Comparison of ENCODE assay signal across 8 cellular contexts in the genomic region with DNA sequence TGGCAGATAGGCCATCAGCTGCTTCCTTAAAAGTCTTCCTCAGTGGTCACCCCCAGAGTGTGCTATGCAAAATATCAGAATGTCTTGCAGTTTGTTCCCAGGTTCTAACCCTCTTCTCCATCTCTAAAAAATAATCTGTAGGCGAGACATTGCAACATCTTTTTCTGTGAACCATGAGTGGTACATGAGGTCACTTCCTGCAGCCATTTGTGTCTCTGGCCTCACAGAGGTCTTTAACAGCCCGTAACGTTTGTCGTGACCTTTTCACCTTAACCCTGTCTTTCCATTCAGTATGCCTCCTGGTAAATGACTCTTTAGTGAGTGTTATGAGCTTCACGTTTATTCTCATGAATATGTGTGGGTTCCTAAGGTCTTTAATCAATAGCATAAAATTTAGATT.
A peak's percentile ranks its signal among the peaks of the same experiment; 100 is the strongest.
DNase-seq lines count a peak whose midpoint lies in the region; ATAC-seq and TF ChIP-seq lines count a peak whose summit lies in the region.

No MANE protein-coding gene starts in this region.

- no peaks in the 10 kb centered on the region for H3K9me3 Mint-ChIP-seq in CD8-positive, alpha-beta T cell

- CTCF ChIA-PET in CD8-positive, alpha-beta T cell (lab: Charles Lee): no interaction called here

- TF ChIP-seq EP300 in ovary (IDR thresholded peaks at IDR 0.05): no peak

- H3K4me3 Mint-ChIP-seq in CD8-positive, alpha-beta T cell: no peak overlapping the region

- TF ChIP-seq POLR2A in ovary (IDR thresholded peaks at IDR 0.05): no peak

- H3K4me1 ChIP-seq in CD8-positive, alpha-beta T cell (ENCODE audit: insufficient read depth, low read length): peaks cover 22% of the 10 kb centered on the region
- H3K4me1 ChIP-seq in right cardiac atrium (ENCODE audit: control insufficient read depth, insufficient read depth, low read length) (peaks cover 11% of the 10 kb centered on the region), stomach smooth muscle (ENCODE audit: control insufficient read depth, insufficient read depth, low read length) (peaks cover 18% of the 10 kb centered on the region), ovary (ENCODE audit: insufficient read depth) (peaks cover 4% of the 10 kb centered on the region)

- no peaks in the 10 kb centered on the region for H3K27me3 ChIP-seq in CD8-positive, alpha-beta T cell (ENCODE audit: insufficient read depth, low read length)
- H3K27me3 ChIP-seq in right cardiac atrium (ENCODE audit: control insufficient read depth, insufficient read depth) (no peaks in the 10 kb centered on the region), stomach smooth muscle (ENCODE audit: control insufficient read depth in 1 of 2, insufficient read depth in 2 of 2, low read length in 2 of 2) (no peaks in the 10 kb centered on the region), ovary (no peaks in the 10 kb centered on the region), dorsolateral prefrontal cortex (no peaks in the 10 kb centered on the region)

- ATAC-seq in CD8-positive, alpha-beta T cell: no peak
- ATAC-seq in right cardiac atrium: peak; percentile 80 to 92

- H3K36me3 ChIP-seq in CD8-positive, alpha-beta T cell (ENCODE audit: insufficient read depth, low read length): peaks cover 4% of the 10 kb centered on the region
- H3K36me3 ChIP-seq in stomach smooth muscle (ENCODE audit: control insufficient read depth in 2 of 2, insufficient read depth in 2 of 2, low read length in 2 of 2) (peaks cover 10 to 18% of the 10 kb centered on the region in 2 donors), ovary (peaks cover 3% of the 10 kb centered on the region)

- no peaks in the 10 kb centered on the region for H3K27me3 Mint-ChIP-seq in CD8-positive, alpha-beta T cell (ENCODE audit: low read depth)

- POLR2A ChIA-PET in CD8-positive, alpha-beta T cell (lab: Charles Lee): no interaction called here

- no peak overlapping the region for H3K4me3 ChIP-seq in CD8-positive, alpha-beta T cell (ENCODE audit: low read depth, low read length)
- no peak overlapping the region for H3K4me3 ChIP-seq in right cardiac atrium (ENCODE audit: low read length)
- no peak overlapping the region for H3K4me3 ChIP-seq in stomach smooth muscle (ENCODE audit: low read length in 2 of 2)
- H3K4me3 ChIP-seq in ovary: no peak overlapping the region
- H3K4me3 ChIP-seq in dorsolateral prefrontal cortex: no peak overlapping the region

- no peak overlapping the region for H3K9ac ChIP-seq in stomach smooth muscle (ENCODE audit: low read length in 2 of 2)

- intact Hi-C loops in CD8-positive, alpha-beta T cell (cut with DNase I, micrococcal nuclease): loop anchor here in 1 of 2 experiments (5.0 kb wide), 1 partner anchor 42 kb away; no protein-coding TSS in a partner anchor
- intact Hi-C loops in right cardiac atrium (cut with DNase I) (no loop called here), ovary (cut with DNase I) (no loop called here), dorsolateral prefrontal cortex (cut with DNase I) (no loop called here)

- peaks cover 57% of the 10 kb centered on the region for H3K36me3 Mint-ChIP-seq in CD8-positive, alpha-beta T cell

- peak in 2 of 7 experiments; percentile 6 to 24 for DNase-seq in CD8-positive, alpha-beta T cell
- DNase-seq in Kasumi-1 (lab: John Stamatoyannopoulos, UW) (peak; percentile 19 to 33), right cardiac atrium (peak in 1 of 3 donors; percentile 34), ovary (no peak), dorsolateral prefrontal cortex (no peak), NCI-H2196 (lab: John Stamatoyannopoulos, UW; ENCODE audit: unreplicated experiment) (no peak)
- peak; percentile 5 for DNase-seq in activated T-helper 9 cell treated with anti-CD3 and anti-CD28 coated beads, Interleukin-2, amount 50 U/mL, for 16 hours (ENCODE audit: low read depth)

- no peaks in the 10 kb centered on the region for H3K9me3 ChIP-seq in CD8-positive, alpha-beta T cell (ENCODE audit: low read length)
- H3K9me3 ChIP-seq in right cardiac atrium (ENCODE audit: control insufficient read depth, low read length): no peaks in the 10 kb centered on the region
- H3K9me3 ChIP-seq in stomach smooth muscle (ENCODE audit: control insufficient read depth in 2 of 2, low read length in 2 of 2): no peaks in the 10 kb centered on the region
- no peaks in the 10 kb centered on the region for H3K9me3 ChIP-seq in ovary

- no peak overlapping the region for H3K27ac ChIP-seq in CD8-positive, alpha-beta T cell (ENCODE audit: low read depth, low read length)
- H3K27ac ChIP-seq in right cardiac atrium (ENCODE audit: low read length) (peak overlapping the region; percentile 81), stomach smooth muscle (ENCODE audit: low read length) (peak overlapping the region; percentile 13), ovary (no peak overlapping the region), dorsolateral prefrontal cortex (peak overlapping the region in 3 of 59 donors; percentile 11 to 51 (median 12))

- H3K4me1 Mint-ChIP-seq in CD8-positive, alpha-beta T cell (ENCODE audit: low read depth): peaks cover 35% of the 10 kb centered on the region

- WGBS in right cardiac atrium: 9% methylated on average over 5 of the region's 5 CpGs
- 36 to 43% (median 42%) methylated on average over 5 of the region's 5 CpGs for WGBS in ovary, 3 donors

- H3K27ac Mint-ChIP-seq in CD8-positive, alpha-beta T cell: peak overlapping the region; percentile 38

- TF ChIP-seq CTCF in CD8-positive, alpha-beta T cell (IDR thresholded peaks at IDR 0.05): no peak
- no peak for TF ChIP-seq CTCF in ovary (IDR thresholded peaks at IDR 0.05)
- no peak for TF ChIP-seq CTCF in dorsolateral prefrontal cortex (IDR thresholded peaks at IDR 0.05 in 54 of 56, conservative IDR thresholded peaks at IDR 0.05 in 2 of 56; ENCODE audit: low read depth in 1 of 56, partially characterized antibody in 56 of 56)

Comparison
In these comparisons a context has a peak if more than half of its experiments do, and no peak if none do; other contexts are left out.
1. DNase-seq: peak in Kasumi-1 (2 of 2) and activated T-helper 9 cell treated with anti-CD3 and anti-CD28 coated beads, Interleukin-2, amount 50 U/mL, for 16 hours (single experiment); none in ovary (0 of 5), dorsolateral prefrontal cortex (0 of 10) and NCI-H2196 (single experiment).
2. H3K27ac ChIP-seq: peak in right cardiac atrium (single experiment) and stomach smooth muscle (single experiment); none in CD8-positive, alpha-beta T cell (single experiment) and ovary (0 of 2).